14 cellular contexts compared by ENCODE assay signal in genomic region chr6:27532820-27533538, GRCh38.
DNase-seq lines count a peak whose midpoint lies in the region; ATAC-seq and TF ChIP-seq lines count a peak whose summit lies in the region.
"Had no signal": no experiment of that assay in that cellular context is flagged by ENCODE, and none has a peak within 500 bp of the region (broad histone marks: within the 10 kb centered on the region; RNA-seq: fewer than 3 reads in every experiment).

No MANE protein-coding gene starts in this region.

- ATAC-seq in GM21367 (IDR thresholded peaks at IDR 0.05; ENCODE audit: unreplicated experiment): no peak

- H2BK12ac ChIP-seq in mesenchymal stem cell (ENCODE audit: low read length in 2 of 2): no peak overlapping the region

- no peak overlapping the region for H3K14ac ChIP-seq in mesenchymal stem cell (ENCODE audit: low read length in 2 of 2)

- H2BK15ac ChIP-seq in mesenchymal stem cell (ENCODE audit: low read depth, poor library complexity, severe bottlenecking): no peak overlapping the region

- no peak overlapping the region for H2BK5ac ChIP-seq in mesenchymal stem cell (ENCODE audit: low read depth, low read length, poor library complexity, severe bottlenecking)

- H3K79me1 ChIP-seq in mesenchymal stem cell (replicated peaks; ENCODE audit: low read length, poor library complexity, severe bottlenecking): no peaks in the 10 kb centered on the region

- H4K8ac ChIP-seq in mesenchymal stem cell (ENCODE audit: low read length): peak overlapping the region; percentile 7

- peak overlapping the region; percentile 61 for H3K27ac ChIP-seq in mesenchymal stem cell (ENCODE audit: low read length, poor library complexity, severe bottlenecking)

- in situ Hi-C loops in astrocyte of the cerebellum (cut with HindIII; ENCODE audit: low sequenced_read_pairs): no loop called here

- no peak overlapping the region for H3K9ac ChIP-seq in mesenchymal stem cell (ENCODE audit: low read length)

- H3K9me3 ChIP-seq in mesenchymal stem cell (ENCODE audit: control insufficient read depth, low read length): no peaks in the 10 kb centered on the region

- H3K4me3 ChIP-seq in astrocyte of the cerebellum (ENCODE audit: low read depth, low read length) (no peak overlapping the region), mesenchymal stem cell (ENCODE audit: insufficient read depth in 1 of 2, low read depth in 1 of 2, low read length in 2 of 2) (no peak overlapping the region)

- no peak overlapping the region for H3K4ac ChIP-seq in mesenchymal stem cell (ENCODE audit: low read depth in 1 of 2, low read length in 2 of 2)

- no peak overlapping the region for H2AFZ ChIP-seq in mesenchymal stem cell (ENCODE audit: low read depth, low read length)

- TF ChIP-seq CTCF in astrocyte of the cerebellum (IDR thresholded peaks at IDR 0.05; ENCODE audit: low read depth, low read length, missing control alignments): no peak

- peak; percentile 18 for DNase-seq in ELF-1 (ENCODE audit: low read depth, low spot score)
- peak; percentile 55 for DNase-seq in LoVo (ENCODE audit: low spot score)
- peak; percentile 91 for DNase-seq in astrocyte of the cerebellum (ENCODE audit: low read depth)
- DNase-seq in mesenchymal stem cell: peak; percentile 36
- no peak for DNase-seq in NCI-H1092 treated with DMSO at 0.1 percent for 48 hours (lab: John Stamatoyannopoulos, UW)
- no peak for DNase-seq in activated naive CD4-positive, alpha-beta T cell treated with Interleukin-2 at 50 U/mL for 16 hours
- no peak for DNase-seq in mesenteric fat pad (ENCODE audit: low spot score)
- DNase-seq: activated CD8-positive, alpha-beta memory T cell treated with anti-CD3 and anti-CD28 coated beads for 24 hours; activated naive CD4-positive, alpha-beta T cell treated with anti-CD3 and anti-CD28 coated beads for 36 hours; CD4-positive, CD25-positive, alpha-beta regulatory T cell; NCI-H524 treated with DMSO at 0.1 percent for 48 hours; stimulated activated CD4-positive, alpha-beta T cell treated with anti-CD3 and anti-CD28 coated beads, Interleukin-12 subunit alpha, Interleukin-12 subunit beta, amount 100 ng/mL, for 4 hours; substantia nigra had no signal

- peak overlapping the region; percentile 39 for H3K4me2 ChIP-seq in mesenchymal stem cell (ENCODE audit: low read length, poor library complexity, severe bottlenecking)

- peaks cover 6% of the 10 kb centered on the region for H3K4me1 ChIP-seq in mesenchymal stem cell (ENCODE audit: control insufficient read depth, insufficient read depth, low read depth, low read length)

- H3K23ac ChIP-seq in mesenchymal stem cell (ENCODE audit: low read length in 2 of 2): no peak overlapping the region

- H4K91ac ChIP-seq in mesenchymal stem cell (ENCODE audit: low read length): no peak overlapping the region

- H2AK5ac ChIP-seq in mesenchymal stem cell (ENCODE audit: low read length, severe bottlenecking): no peak overlapping the region

- H3K18ac ChIP-seq in mesenchymal stem cell (ENCODE audit: low read depth in 1 of 2, low read length in 2 of 2): no peak overlapping the region

- no peak overlapping the region for H2BK120ac ChIP-seq in mesenchymal stem cell (ENCODE audit: low read depth, low read length)

- peaks cover 15 to 32% of the 10 kb centered on the region in 2 experiments for H3K27me3 ChIP-seq in mesenchymal stem cell (ENCODE audit: control insufficient read depth in 1 of 2, insufficient read depth in 1 of 2, low read length in 2 of 2)

- WGBS in mesenchymal stem cell: 15% methylated on average over 5 of the region's 7 CpGs

- H3K36me3 ChIP-seq in mesenchymal stem cell (ENCODE audit: control insufficient read depth in 1 of 2, insufficient read depth in 2 of 2, low read depth in 1 of 2, low read length in 2 of 2): no peaks in the 10 kb centered on the region

Comparison
In these comparisons a context has a peak if more than half of its experiments do, and no peak if none do; other contexts are left out.
1. DNase-seq: peak in ELF-1 (single experiment), LoVo (single experiment), astrocyte of the cerebellum (single experiment) and mesenchymal stem cell (single experiment); none in NCI-H1092 treated with DMSO at 0.1 percent for 48 hours (single experiment), activated naive CD4-positive, alpha-beta T cell treated with Interleukin-2 at 50 U/mL for 16 hours (single experiment) and mesenteric fat pad (single experiment).